In the genomic region with DNA sequence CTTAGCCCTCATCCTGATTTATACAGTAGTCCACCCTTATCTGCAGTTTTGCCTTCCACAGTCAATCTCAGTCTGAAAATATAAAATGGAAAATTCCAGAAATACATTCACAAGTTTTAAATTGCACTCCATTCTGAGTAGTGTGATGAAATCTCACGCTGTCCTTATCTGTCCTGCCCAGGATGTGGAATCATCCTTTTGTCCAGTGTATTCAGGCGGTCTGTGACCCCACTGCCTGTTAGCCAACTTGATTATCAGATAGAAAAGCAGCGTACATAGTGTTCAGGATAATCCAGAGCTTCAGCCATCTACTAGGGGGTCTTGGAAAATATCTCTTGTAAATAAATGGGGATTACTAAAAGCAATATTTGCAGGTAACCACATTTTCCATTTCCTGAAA, we compare ENCODE assay signal across 26 cellular contexts.
"Had no signal": no experiment of that assay in that cellular context is flagged by ENCODE, and none has a peak within 500 bp of the region (broad histone marks: within the 10 kb centered on the region; RNA-seq: fewer than 3 reads in every experiment).

No MANE protein-coding gene starts in this region.

- H3K9ac ChIP-seq: KMS-11 had no signal

- H3K4me3 ChIP-seq: MG63, Peyer's patch had no signal

- H3K4me1 ChIP-seq: Peyer's patch had no signal

- H3K27ac ChIP-seq: KMS-11, Peyer's patch had no signal

- ATAC-seq: activated CD4-positive, CD25-positive, alpha-beta regulatory T cell treated with anti-CD3 and anti-CD28 coated beads, Interleukin-2, amount 50 U/mL, for 24 hours; activated CD8-positive, alpha-beta T cell treated with anti-CD3 and anti-CD28 coated beads, Interleukin-2, amount 10 ng/mL, durations not matched to agents 7 days and 5 days had no signal

- H3K4me2 ChIP-seq: KMS-11 had no signal

- H3K27me3 ChIP-seq: MG63, Peyer's patch had no signal

- FAIRE-seq: astrocyte had no signal

- H3K9me3 ChIP-seq: MG63, Peyer's patch had no signal

- H3K36me3 ChIP-seq: MG63, Peyer's patch had no signal

- DNase-seq: activated CD4-positive, alpha-beta T cell treated with anti-CD3 and anti-CD28 coated beads for 4 hours; activated CD4-positive, alpha-beta T cell treated with anti-CD3 and anti-CD28 coated beads, Interleukin-2, amount 50 U/mL, for 4 hours; activated CD8-positive, alpha-beta memory T cell treated with anti-CD3 and anti-CD28 coated beads, Interleukin-2, amount 50 U/mL, for 48 hours; activated CD8-positive, alpha-beta T cell treated with anti-CD3 and anti-CD28 coated beads, Interleukin-2, amount 10 ng/mL, durations not matched to agents 7 days and 5 days; activated effector memory CD4-positive, alpha-beta T cell treated with Interleukin-2 at 50 U/mL for 16 hours; activated naive CD4-positive, alpha-beta T cell; activated T-cell treated with anti-CD3 and anti-CD28 coated beads, Interleukin-2, amount 50 U/mL, for 1 hour; amniotic stem cell; cerebellar nuclear complex; MG63; MV-4-11; NCI-H1092 treated with DMSO at 0.1 percent for 48 hours; NCI-H1417 treated with DMSO at 0.1 percent for 48 hours; NCI-H1694; NCI-H2029; NCI-H2107; NCI-H2171 treated with DMSO at 0.1 percent for 48 hours; NCI-H345; NCI-H510A; NCI-H526 treated with DMSO at 0.1 percent for 48 hours; NCI-H82; Peyer's patch; SIG-M5 had no signal
